In genomic region chr20:57316795-57317201, GRCh38 we compare ENCODE assay signal across 22 cellular contexts. TPM values are rescaled to one million over a fixed set of nuclear protein-coding genes. Genes with fewer than 3 reads are reported as not detected.
"Had no signal": no experiment of that assay in that cellular context is flagged by ENCODE, and none has a peak within 500 bp of the region (broad histone marks: within the 10 kb centered on the region; RNA-seq: fewer than 3 reads in every experiment).

No MANE protein-coding gene starts in this region.

- H3K36me3 ChIP-seq: cardiac muscle cell, left lung, tibial nerve had no signal

- H3K27ac ChIP-seq: body of pancreas, cardiac muscle cell, left lung, tibial nerve had no signal

- H3K4me3 ChIP-seq: body of pancreas, cardiac muscle cell, left lung, tibial nerve had no signal

- ATAC-seq: body of pancreas; left lung; naive thymus-derived CD4-positive, alpha-beta T cell; stimulated activated naive CD8-positive, alpha-beta T cell treated with anti-CD3 and anti-CD28 coated beads, Interleukin-15, amount 100 ng/mL, for 72 hours; WTC11 had no signal

- H3K27me3 ChIP-seq: body of pancreas, cardiac muscle cell, tibial nerve had no signal

- DNase-seq: activated gamma-delta T cell treated with Interleukin-2 at 50 U/mL for 16 hours; activated T-cell treated with anti-CD3 and anti-CD28 coated beads, Interleukin-2, amount 50 U/mL, for 1 hour; anterior cingulate cortex; body of pancreas; foreskin melanocyte; hippocampal formation; kidney glomerular epithelial cell; left lung; naive thymus-derived CD4-positive, alpha-beta T cell; retina; stimulated activated CD4-positive, alpha-beta T cell treated with anti-CD3 and anti-CD28 coated beads, Interleukin-4, amount 100 ng/mL, for 4 hours; stimulated activated naive CD8-positive, alpha-beta T cell treated with anti-CD3 and anti-CD28 coated beads, Interleukin-15, amount 100 ng/mL, for 72 hours had no signal

- H3K9me3 ChIP-seq: body of pancreas, left lung, tibial nerve had no signal

- H3K4me1 ChIP-seq: body of pancreas, left lung, tibial nerve had no signal

RNA-seq across cellular contexts. Expression of gene SPO11, which starts 12.8 kb away (rescaled TPM):
- total RNA-seq: body of pancreas; cardiac muscle cell; chondrocyte; epithelial cell of proximal tubule; left lung; lung microvascular endothelial cell; naive thymus-derived CD4-positive, alpha-beta T cell; neural crest cell; omental fat pad; posterior vena cava; tibial nerve; urinary bladder; WTC11 had no signal

RNA-seq across cellular contexts. Expression of gene BMP7, which starts 50.4 kb away (rescaled TPM):
- total RNA-seq: chondrocyte; lung microvascular endothelial cell; naive thymus-derived CD4-positive, alpha-beta T cell had no signal
